In the genomic region with DNA sequence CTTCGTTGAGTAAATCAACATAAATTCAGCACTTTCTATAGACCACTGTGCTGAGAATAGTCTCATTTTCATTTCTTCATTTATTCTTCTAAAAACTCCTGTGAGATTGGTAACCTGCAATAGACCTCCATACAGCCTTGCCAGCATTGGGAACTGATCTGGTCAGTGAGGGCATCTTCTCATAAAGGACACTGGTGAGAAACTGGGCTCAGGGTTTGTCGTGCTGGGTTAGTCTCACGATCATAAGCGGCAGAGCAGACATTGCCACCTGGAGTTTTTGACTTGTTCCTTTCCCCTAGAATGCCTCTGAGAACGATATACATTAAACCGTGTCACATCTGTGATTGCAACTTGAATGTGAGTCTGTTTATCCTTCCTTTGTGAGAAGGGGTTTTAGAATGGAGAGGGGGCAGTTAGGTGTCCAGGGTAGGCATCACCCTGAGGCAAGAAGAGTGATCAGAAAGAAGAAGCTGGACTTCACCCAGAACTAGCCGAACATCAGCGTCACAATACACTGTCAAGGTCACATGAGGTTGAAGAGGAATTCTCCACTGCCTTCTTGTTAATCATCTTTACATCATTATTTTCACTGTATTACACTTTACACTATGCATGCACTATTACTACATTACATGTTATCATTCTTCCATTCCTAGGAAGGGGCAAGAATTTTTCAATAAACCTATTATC, we compare ENCODE assay signal across 16 cellular contexts. TPM values are rescaled to one million over a fixed set of nuclear protein-coding genes. Genes with fewer than 3 reads are reported as not detected.
DNase-seq lines count a peak whose midpoint lies in the region; ATAC-seq and TF ChIP-seq lines count a peak whose summit lies in the region.
"Had no signal": no experiment of that assay in that cellular context is flagged by ENCODE, and none has a peak within 500 bp of the region (broad histone marks: within the 10 kb centered on the region; RNA-seq: fewer than 3 reads in every experiment).

No MANE protein-coding gene starts in this region.

- no peaks in the 10 kb centered on the region for H3K4me1 ChIP-seq in endocrine pancreas (ENCODE audit: control insufficient read depth, insufficient read depth, low read length)

- H3K9me3 ChIP-seq in SU-DHL-6 (ENCODE audit: insufficient read depth, low read length), result no peaks in the 10 kb centered on the region
- no peaks in the 10 kb centered on the region for H3K9me3 ChIP-seq in endocrine pancreas (ENCODE audit: control insufficient read depth, low read length)
- H3K9me3 ChIP-seq: heart right ventricle had no signal

- TF ChIP-seq CTCF in SU-DHL-6 (IDR thresholded peaks at IDR 0.05; ENCODE audit: insufficient read depth, low read length, poor library complexity, severe bottlenecking) (no peak), progenitor cell of endocrine pancreas (IDR thresholded peaks at IDR 0.05; ENCODE audit: unreplicated experiment) (no peak)

- H3K79me2 ChIP-seq in SU-DHL-6 (ENCODE audit: insufficient read depth, low read length), result no peaks in the 10 kb centered on the region

- no peak for ATAC-seq in HG03097 (IDR thresholded peaks at IDR 0.05; ENCODE audit: low FRiP score, unreplicated experiment)
- ATAC-seq: esophagus mucosa, left cardiac atrium had no signal

- H2AFZ ChIP-seq in SU-DHL-6 (ENCODE audit: low read depth, low read length, severe bottlenecking), result peak overlapping the region; percentile 94

- H3K36me3 Mint-ChIP-seq in T-helper 2 cell treated with Interferon-gamma antibody and Interleukin-4, amounts not matched to agents 5 μg/mL and 100 μg/mL, for 36 hours (ENCODE audit: low read depth), result no peaks in the 10 kb centered on the region
- H3K36me3 Mint-ChIP-seq in progenitor cell of endocrine pancreas (ENCODE audit: insufficient read depth), result peaks cover 3% of the 10 kb centered on the region
- H3K36me3 Mint-ChIP-seq: IgD-negative memory B cell had no signal

- H4K20me1 ChIP-seq in SU-DHL-6 (ENCODE audit: low read depth, low read length), result no peaks in the 10 kb centered on the region

- DNase-seq in T-helper 2 cell treated with Interferon-gamma antibody and Interleukin-4, amounts not matched to agents 5 μg/mL and 100 μg/mL, for 36 hours (ENCODE audit: low spot score), result no peak
- DNase-seq in T-helper 2 cell (no peak), progenitor cell of endocrine pancreas (ENCODE audit: low spot score, unreplicated experiment) (no peak), NCI-H1436 treated with DMSO at 0.1 percent for 48 hours (lab: John Stamatoyannopoulos, UW) (no peak)
- DNase-seq in NK-92 treated with Interleukin-12 subunit alpha and Interleukin-12 subunit beta, amount 100 ng/mL, for 24 hours (lab: John Stamatoyannopoulos, UW), result no peak
- DNase-seq: activated naive CD4-positive, alpha-beta T cell treated with Interleukin-2 at 50 U/mL for 16 hours; GF-D8; heart right ventricle; left cardiac atrium; NCI-H1048; NCI-H345 had no signal

- no peak overlapping the region for H3K27ac Mint-ChIP-seq in T-helper 2 cell treated with Interferon-gamma antibody and Interleukin-4, amounts not matched to agents 5 μg/mL and 100 μg/mL, for 36 hours
- H3K27ac Mint-ChIP-seq in progenitor cell of endocrine pancreas, result no peak overlapping the region
- H3K27ac Mint-ChIP-seq: IgD-negative memory B cell had no signal

- H3K27ac ChIP-seq in SU-DHL-6 (ENCODE audit: low read depth, low read length), result no peak overlapping the region

- peak overlapping the region; percentile 87 for H3K4me3 Mint-ChIP-seq in T-helper 2 cell treated with Interferon-gamma antibody and Interleukin-4, amounts not matched to agents 5 μg/mL and 100 μg/mL, for 36 hours
- H3K4me3 Mint-ChIP-seq in progenitor cell of endocrine pancreas (ENCODE audit: low read depth), result peak overlapping the region; percentile 49

- H3K27me3 ChIP-seq in SU-DHL-6 (ENCODE audit: low read length) (no peaks in the 10 kb centered on the region), endocrine pancreas (ENCODE audit: control insufficient read depth, insufficient read depth, low read length) (no peaks in the 10 kb centered on the region)

- peak overlapping the region; percentile 82 for H3K4me2 ChIP-seq in SU-DHL-6 (ENCODE audit: low read depth, low read length, poor library complexity, severe bottlenecking)

- H3K4me3 ChIP-seq in SU-DHL-6 (ENCODE audit: insufficient read depth, low read length, poor library complexity, severe bottlenecking) (no peak overlapping the region), endocrine pancreas (ENCODE audit: control insufficient read depth, insufficient read depth, low read length) (peak overlapping the region; percentile 75)

- H3K9ac ChIP-seq in SU-DHL-6 (ENCODE audit: low read length) (no peak overlapping the region), endocrine pancreas (ENCODE audit: control insufficient read depth, insufficient read depth, low read length) (no peak overlapping the region)

- no peaks in the 10 kb centered on the region for H3K36me3 ChIP-seq in SU-DHL-6 (ENCODE audit: low read length)
- H3K36me3 ChIP-seq in endocrine pancreas (ENCODE audit: control insufficient read depth, insufficient read depth, low read length), result no peaks in the 10 kb centered on the region
- H3K36me3 ChIP-seq: heart right ventricle had no signal

- peaks cover 60% of the 10 kb centered on the region for H3K27me3 Mint-ChIP-seq in T-helper 2 cell treated with Interferon-gamma antibody and Interleukin-4, amounts not matched to agents 5 μg/mL and 100 μg/mL, for 36 hours (ENCODE audit: low read depth)
- H3K27me3 Mint-ChIP-seq in progenitor cell of endocrine pancreas, result peaks cover 29% of the 10 kb centered on the region

- H3K4me1 Mint-ChIP-seq in T-helper 2 cell treated with Interferon-gamma antibody and Interleukin-4, amounts not matched to agents 5 μg/mL and 100 μg/mL, for 36 hours (ENCODE audit: low read depth), result peaks cover 24% of the 10 kb centered on the region
- peaks cover 27% of the 10 kb centered on the region for H3K4me1 Mint-ChIP-seq in progenitor cell of endocrine pancreas (ENCODE audit: low read depth)

- 0 out of 2 replicates have a peak, but pooled peaks cover 5% of the 10 kb centered on the region for H3F3A ChIP-seq in SU-DHL-6 (ENCODE audit: insufficient read depth)

- H3K9me3 Mint-ChIP-seq in T-helper 2 cell treated with Interferon-gamma antibody and Interleukin-4, amounts not matched to agents 5 μg/mL and 100 μg/mL, for 36 hours, result no peaks in the 10 kb centered on the region
- no peaks in the 10 kb centered on the region for H3K9me3 Mint-ChIP-seq in progenitor cell of endocrine pancreas (ENCODE audit: low read depth)
- H3K9me3 Mint-ChIP-seq: IgD-negative memory B cell had no signal

- H3K9me2 ChIP-seq in SU-DHL-6 (replicated peaks; ENCODE audit: insufficient read depth, low read length), result no peaks in the 10 kb centered on the region

RNA-seq across cellular contexts. Expression of gene TTLL7, which starts 1.4 kb away (rescaled TPM):
- 106 and 117 TPM in 2 replicates for total RNA-seq in progenitor cell of endocrine pancreas
